Comparison of ENCODE assay signal across 17 cellular contexts in genomic region chr4:7287918-7288280, GRCh38.
DNase-seq lines count a peak whose midpoint lies in the region; ATAC-seq lines count a peak whose summit lies in the region.
"Had no signal": no experiment of that assay in that cellular context is flagged by ENCODE, and none has a peak within 500 bp of the region (broad histone marks: within the 10 kb centered on the region; RNA-seq: fewer than 3 reads in every experiment).

No MANE protein-coding gene starts in this region.

- WGBS in neuronal stem cell (ENCODE audit: extremely low coverage in 2 of 2, insufficient read length in 2 of 2, insufficient replicate concordance in 1 of 2), 2 donors, result no CpG with 5 or more reads among the region's 18 CpGs

- no peak overlapping the region for H2BK5ac ChIP-seq in neuronal stem cell (ENCODE audit: low read length)

- H3K9me3 ChIP-seq in BLaER1 treated with 17β-estradiol and CSF1 and Interleukin-3, amounts not matched to agents 10 nM and 100 nM (replicated peaks in 1 of 11), result no peaks in the 10 kb centered on the region
- no peaks in the 10 kb centered on the region for H3K9me3 ChIP-seq in neuronal stem cell (replicated peaks in 1 of 2; ENCODE audit: control insufficient read depth in 2 of 2, insufficient read depth in 1 of 2, low read depth in 1 of 2, low read length in 2 of 2)
- H3K9me3 ChIP-seq: Caco-2 had no signal

- no peaks in the 10 kb centered on the region for H3K79me1 ChIP-seq in neuronal stem cell (ENCODE audit: low read depth, low read length)

- peaks cover 0 to 39% (median 0%) of the 10 kb centered on the region in 11 experiments; a peak in 4 of 22 replicates for H3K27me3 ChIP-seq in BLaER1 treated with 17β-estradiol and CSF1 and Interleukin-3, amounts not matched to agents 10 nM and 100 nM
- H3K27me3 ChIP-seq in neuronal stem cell (ENCODE audit: control insufficient read depth in 3 of 3, insufficient read depth in 3 of 3, low read depth in 1 of 3, low read length in 3 of 3), result peaks cover 0 to 16% (median 0%) of the 10 kb centered on the region in 3 experiments

- no peak overlapping the region for H3K23ac ChIP-seq in neuronal stem cell (ENCODE audit: low read depth, low read length, poor library complexity)

- no peak overlapping the region for H4K8ac ChIP-seq in neuronal stem cell (ENCODE audit: low read depth, low read length)

- H2BK15ac ChIP-seq in neuronal stem cell (ENCODE audit: low read length), result peak overlapping the region; percentile 32

- H3K36me3 ChIP-seq in BLaER1 treated with 17β-estradiol and CSF1 and Interleukin-3, amounts not matched to agents 10 nM and 100 nM, result no peaks in the 10 kb centered on the region
- no peaks in the 10 kb centered on the region for H3K36me3 ChIP-seq in neuronal stem cell (replicated peaks in 1 of 2; ENCODE audit: control insufficient read depth in 2 of 2, insufficient read depth in 2 of 2, low read length in 2 of 2)

- no peak overlapping the region for H4K91ac ChIP-seq in neuronal stem cell (ENCODE audit: low read depth, low read length, poor library complexity)

- peaks cover 0 to 64% (median 41%) of the 10 kb centered on the region in 10 experiments; a peak in 17 of 20 replicates for H3K4me1 ChIP-seq in BLaER1 treated with 17β-estradiol and CSF1 and Interleukin-3, amounts not matched to agents 10 nM and 100 nM
- H3K4me1 ChIP-seq in neuronal stem cell (ENCODE audit: control insufficient read depth in 2 of 2, insufficient read depth in 1 of 2, low read depth in 1 of 2, low read length in 2 of 2), result peaks cover 0 to 3% of the 10 kb centered on the region in 2 donors
- H3K4me1 ChIP-seq: Caco-2 had no signal

- no peak overlapping the region for H2AFZ ChIP-seq in neuronal stem cell (ENCODE audit: low read length)

- H2AK5ac ChIP-seq in neuronal stem cell (ENCODE audit: low read depth, low read length), result peak overlapping the region; percentile 2

- 0 out of 22 replicates have a peak overlapping the region, but pooled peaks of 2 of the 11 experiments have one; percentile 1 to 14 for H3K9ac ChIP-seq in BLaER1 treated with 17β-estradiol and CSF1 and Interleukin-3, amounts not matched to agents 10 nM and 100 nM
- no peak overlapping the region for H3K9ac ChIP-seq in neuronal stem cell (ENCODE audit: low read depth, low read length, poor library complexity)

- no peak overlapping the region for H2BK120ac ChIP-seq in neuronal stem cell (ENCODE audit: low read depth, low read length)

- H2BK12ac ChIP-seq in neuronal stem cell (ENCODE audit: low read length), result no peak overlapping the region

- H4K20me1 ChIP-seq in BLaER1 treated with 17β-estradiol and CSF1 and Interleukin-3, amounts not matched to agents 10 nM and 100 nM, result peaks cover 0 to 26% (median 0%) of the 10 kb centered on the region in 11 experiments; a peak in 3 of 22 replicates

- H3K4me2 ChIP-seq in BLaER1 treated with 17β-estradiol and CSF1 and Interleukin-3, amounts not matched to agents 10 nM and 100 nM, result peak overlapping the region in 10 of 11 experiments; percentile 16 to 61 (median 42); a peak in 18 of 22 replicates
- H3K4me2 ChIP-seq in neuronal stem cell (ENCODE audit: insufficient read depth, low read length, poor library complexity, severe bottlenecking), result no peak overlapping the region

- no peak overlapping the region for H3K14ac ChIP-seq in neuronal stem cell (ENCODE audit: low read length)

- peak; percentile 12 for DNase-seq in NCI-H82 (lab: John Stamatoyannopoulos, UW)
- DNase-seq in NCI-H82 treated with DMSO at 0.1 percent for 48 hours (lab: John Stamatoyannopoulos, UW; ENCODE audit: unreplicated experiment), result no peak
- DNase-seq in NCI-H524 treated with DMSO at 0.1 percent for 48 hours (lab: John Stamatoyannopoulos, UW), result peak; percentile 72
- no peak for DNase-seq in neuronal stem cell (ENCODE audit: low spot score)
- no peak for DNase-seq in DMS53 (lab: John Stamatoyannopoulos, UW)
- DNase-seq: 8988T; Caco-2; CD4-positive, alpha-beta T cell; DMS153; DMS79 treated with DMSO at 0.1 percent for 48 hours; GF-D8; GOT3; H9; KG1 had no signal

- no peak overlapping the region for H3K4me3 ChIP-seq in BLaER1 treated with 17β-estradiol and CSF1 and Interleukin-3, amounts not matched to agents 10 nM and 100 nM
- H3K4me3 ChIP-seq in neuronal stem cell (ENCODE audit: low read length in 2 of 2), result no peak overlapping the region

- H3K27ac ChIP-seq in BLaER1 treated with 17β-estradiol and CSF1 and Interleukin-3, amounts not matched to agents 10 nM and 100 nM, result no peak overlapping the region
- H3K27ac ChIP-seq in neuronal stem cell (replicated peaks; ENCODE audit: low read length), result no peak overlapping the region
- H3K27ac ChIP-seq: C4-2B had no signal

- no peak for ATAC-seq in HG02571 (IDR thresholded peaks at IDR 0.05; ENCODE audit: unreplicated experiment)

- peak overlapping the region; percentile 49 for H3K18ac ChIP-seq in neuronal stem cell (ENCODE audit: low read length)

- H3K4ac ChIP-seq in neuronal stem cell (ENCODE audit: low read length), result no peak overlapping the region

Comparison
In these comparisons a context has a peak if more than half of its experiments do, and no peak if none do; other contexts are left out.
1. DNase-seq: peak in NCI-H82 (single experiment) and NCI-H524 treated with DMSO at 0.1 percent for 48 hours (single experiment); none in NCI-H82 treated with DMSO at 0.1 percent for 48 hours (single experiment), neuronal stem cell (single experiment) and DMS53 (single experiment).